1 cellular context compared by ENCODE assay signal in the genomic region with DNA sequence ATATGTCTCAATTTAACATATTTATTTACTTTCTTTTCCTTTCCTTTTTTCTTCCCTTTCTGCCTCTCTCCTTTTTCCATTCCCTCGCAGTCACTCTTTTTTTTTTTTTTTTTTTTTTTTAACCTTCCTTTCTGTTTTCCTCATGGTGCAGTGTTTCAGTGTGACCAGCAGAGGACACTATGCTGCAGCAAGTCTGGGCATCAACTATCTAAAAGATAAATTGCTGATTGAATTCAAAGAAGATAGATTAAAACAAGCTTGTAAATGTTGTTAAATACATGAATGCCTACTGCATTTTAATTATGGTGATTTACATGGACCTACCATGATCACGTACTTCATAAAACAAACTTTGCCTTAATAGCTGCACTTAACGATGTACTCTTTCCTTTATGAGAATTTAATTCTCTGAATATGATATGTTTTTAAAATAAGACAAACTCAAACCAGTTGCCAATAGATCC.
TF ChIP-seq lines count a peak whose summit lies in the region.

No MANE protein-coding gene starts in this region.

TF ChIP-seq in GM12878, 131 proteins besides CTCF, POLR2A, EP300 and RAD21 (continued from another document):
- TF ChIP-seq, protein P1, sequence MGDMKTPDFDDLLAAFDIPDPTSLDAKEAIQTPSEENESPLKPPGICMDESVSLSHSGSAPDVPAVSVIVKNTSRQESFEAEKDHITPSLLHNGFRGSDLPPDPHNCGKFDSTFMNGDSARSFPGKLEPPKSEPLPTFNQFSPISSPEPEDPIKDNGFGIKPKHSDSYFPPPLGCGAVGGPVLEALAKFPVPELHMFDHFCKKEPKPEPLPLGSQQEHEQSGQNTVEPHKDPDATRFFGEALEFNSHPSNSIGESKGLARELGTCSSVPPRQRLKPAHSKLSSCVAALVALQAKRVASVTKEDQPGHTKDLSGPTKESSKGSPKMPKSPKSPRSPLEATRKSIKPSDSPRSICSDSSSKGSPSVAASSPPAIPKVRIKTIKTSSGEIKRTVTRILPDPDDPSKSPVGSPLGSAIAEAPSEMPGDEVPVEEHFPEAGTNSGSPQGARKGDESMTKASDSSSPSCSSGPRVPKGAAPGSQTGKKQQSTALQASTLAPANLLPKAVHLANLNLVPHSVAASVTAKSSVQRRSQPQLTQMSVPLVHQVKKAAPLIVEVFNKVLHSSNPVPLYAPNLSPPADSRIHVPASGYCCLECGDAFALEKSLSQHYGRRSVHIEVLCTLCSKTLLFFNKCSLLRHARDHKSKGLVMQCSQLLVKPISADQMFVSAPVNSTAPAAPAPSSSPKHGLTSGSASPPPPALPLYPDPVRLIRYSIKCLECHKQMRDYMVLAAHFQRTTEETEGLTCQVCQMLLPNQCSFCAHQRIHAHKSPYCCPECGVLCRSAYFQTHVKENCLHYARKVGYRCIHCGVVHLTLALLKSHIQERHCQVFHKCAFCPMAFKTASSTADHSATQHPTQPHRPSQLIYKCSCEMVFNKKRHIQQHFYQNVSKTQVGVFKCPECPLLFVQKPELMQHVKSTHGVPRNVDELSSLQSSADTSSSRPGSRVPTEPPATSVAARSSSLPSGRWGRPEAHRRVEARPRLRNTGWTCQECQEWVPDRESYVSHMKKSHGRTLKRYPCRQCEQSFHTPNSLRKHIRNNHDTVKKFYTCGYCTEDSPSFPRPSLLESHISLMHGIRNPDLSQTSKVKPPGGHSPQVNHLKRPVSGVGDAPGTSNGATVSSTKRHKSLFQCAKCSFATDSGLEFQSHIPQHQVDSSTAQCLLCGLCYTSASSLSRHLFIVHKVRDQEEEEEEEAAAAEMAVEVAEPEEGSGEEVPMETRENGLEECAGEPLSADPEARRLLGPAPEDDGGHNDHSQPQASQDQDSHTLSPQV (IDR thresholded peaks at IDR 0.05) = no peak
- TF ChIP-seq SIN3A (IDR thresholded peaks at IDR 0.05; ENCODE audit: low read depth, low read length) (no peak), BCL11A (IDR thresholded peaks at IDR 0.05; ENCODE audit: low read depth, low read length) (no peak), YY1 (IDR thresholded peaks at IDR 0.05; ENCODE audit: low read depth, low read length) (peak; percentile 55; the same call in 1 of the 2 replicates), MEF2A (IDR thresholded peaks at IDR 0.05; ENCODE audit: insufficient read depth, low read depth, low read length) (no peak), MEF2B (IDR thresholded peaks at IDR 0.05; ENCODE audit: partially characterized antibody, poor library complexity, severe bottlenecking) (no peak), FOXM1 (IDR thresholded peaks at IDR 0.05; ENCODE audit: low read depth, low read length) (0 out of 2 replicates have a peak, but pooled peaks have one; percentile 43), POLR2AphosphoS2 (IDR thresholded peaks at IDR 0.05; ENCODE audit: low read depth, low read length) (no peak), HDAC2 (IDR thresholded peaks at IDR 0.05) (no peak), HCFC1 (IDR thresholded peaks at IDR 0.05; ENCODE audit: low read length) (no peak), CREB1 (IDR thresholded peaks at IDR 0.05; ENCODE audit: low read depth) (no peak), GATAD2B (conservative IDR thresholded peaks at IDR 0.05; ENCODE audit: low read depth) (no peak)
- TF ChIP-seq, protein P2, sequence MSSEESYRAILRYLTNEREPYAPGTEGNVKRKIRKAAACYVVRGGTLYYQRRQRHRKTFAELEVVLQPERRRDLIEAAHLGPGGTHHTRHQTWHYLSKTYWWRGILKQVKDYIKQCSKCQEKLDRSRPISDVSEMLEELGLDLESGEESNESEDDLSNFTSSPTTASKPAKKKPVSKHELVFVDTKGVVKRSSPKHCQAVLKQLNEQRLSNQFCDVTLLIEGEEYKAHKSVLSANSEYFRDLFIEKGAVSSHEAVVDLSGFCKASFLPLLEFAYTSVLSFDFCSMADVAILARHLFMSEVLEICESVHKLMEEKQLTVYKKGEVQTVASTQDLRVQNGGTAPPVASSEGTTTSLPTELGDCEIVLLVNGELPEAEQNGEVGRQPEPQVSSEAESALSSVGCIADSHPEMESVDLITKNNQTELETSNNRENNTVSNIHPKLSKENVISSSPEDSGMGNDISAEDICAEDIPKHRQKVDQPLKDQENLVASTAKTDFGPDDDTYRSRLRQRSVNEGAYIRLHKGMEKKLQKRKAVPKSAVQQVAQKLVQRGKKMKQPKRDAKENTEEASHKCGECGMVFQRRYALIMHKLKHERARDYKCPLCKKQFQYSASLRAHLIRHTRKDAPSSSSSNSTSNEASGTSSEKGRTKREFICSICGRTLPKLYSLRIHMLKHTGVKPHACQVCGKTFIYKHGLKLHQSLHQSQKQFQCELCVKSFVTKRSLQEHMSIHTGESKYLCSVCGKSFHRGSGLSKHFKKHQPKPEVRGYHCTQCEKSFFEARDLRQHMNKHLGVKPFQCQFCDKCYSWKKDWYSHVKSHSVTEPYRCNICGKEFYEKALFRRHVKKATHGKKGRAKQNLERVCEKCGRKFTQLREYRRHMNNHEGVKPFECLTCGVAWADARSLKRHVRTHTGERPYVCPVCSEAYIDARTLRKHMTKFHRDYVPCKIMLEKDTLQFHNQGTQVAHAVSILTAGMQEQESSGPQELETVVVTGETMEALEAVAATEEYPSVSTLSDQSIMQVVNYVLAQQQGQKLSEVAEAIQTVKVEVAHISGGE (CRISPR knock-in tag; IDR thresholded peaks at IDR 0.05) = no peak
- TF ChIP-seq, protein P3, sequence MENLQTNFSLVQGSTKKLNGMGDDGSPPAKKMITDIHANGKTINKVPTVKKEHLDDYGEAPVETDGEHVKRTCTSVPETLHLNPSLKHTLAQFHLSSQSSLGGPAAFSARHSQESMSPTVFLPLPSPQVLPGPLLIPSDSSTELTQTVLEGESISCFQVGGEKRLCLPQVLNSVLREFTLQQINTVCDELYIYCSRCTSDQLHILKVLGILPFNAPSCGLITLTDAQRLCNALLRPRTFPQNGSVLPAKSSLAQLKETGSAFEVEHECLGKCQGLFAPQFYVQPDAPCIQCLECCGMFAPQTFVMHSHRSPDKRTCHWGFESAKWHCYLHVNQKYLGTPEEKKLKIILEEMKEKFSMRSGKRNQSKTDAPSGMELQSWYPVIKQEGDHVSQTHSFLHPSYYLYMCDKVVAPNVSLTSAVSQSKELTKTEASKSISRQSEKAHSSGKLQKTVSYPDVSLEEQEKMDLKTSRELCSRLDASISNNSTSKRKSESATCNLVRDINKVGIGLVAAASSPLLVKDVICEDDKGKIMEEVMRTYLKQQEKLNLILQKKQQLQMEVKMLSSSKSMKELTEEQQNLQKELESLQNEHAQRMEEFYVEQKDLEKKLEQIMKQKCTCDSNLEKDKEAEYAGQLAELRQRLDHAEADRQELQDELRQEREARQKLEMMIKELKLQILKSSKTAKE (IDR thresholded peaks at IDR 0.05; ENCODE audit: low read depth, poor library complexity, severe bottlenecking) = peak; percentile 24
